ENCODE assay signal across 11 cellular contexts in the genomic region with DNA sequence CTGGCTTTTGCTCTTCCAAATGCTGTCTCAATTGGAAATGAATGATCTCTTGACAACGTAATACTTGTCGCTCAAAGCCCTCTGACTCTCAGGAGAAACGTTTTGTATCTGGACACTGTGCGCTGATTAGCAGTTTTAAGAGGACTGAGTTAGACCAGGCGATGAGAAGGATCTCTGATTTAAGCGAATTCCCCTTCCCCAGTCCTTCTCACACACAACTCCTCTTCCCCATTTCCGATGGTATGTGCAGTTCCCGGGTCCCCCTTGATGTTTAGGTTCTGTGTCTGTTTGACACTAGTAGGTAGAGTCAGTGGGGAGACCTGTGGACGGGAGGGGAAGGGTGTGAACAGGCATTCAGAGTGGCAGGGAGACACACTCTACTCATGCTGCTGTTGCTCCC. TPM values are rescaled to one million over a fixed set of nuclear protein-coding genes. Genes with fewer than 3 reads are reported as not detected.
DNase-seq lines count a peak whose midpoint lies in the region; ATAC-seq, FAIRE-seq and TF ChIP-seq lines count a peak whose summit lies in the region.
"Had no signal": no experiment of that assay in that cellular context is flagged by ENCODE, and none has a peak within 500 bp of the region (broad histone marks: within the 10 kb centered on the region; RNA-seq: fewer than 3 reads in every experiment).

No MANE protein-coding gene starts in this region.

- no peak for DNase-seq in activated naive CD4-positive, alpha-beta T cell treated with anti-CD3 and anti-CD28 coated beads, Interleukin-2, amount 10 ng/mL, durations not matched to agents 7 days and 5 days
- no peak for DNase-seq in activated naive CD4-positive, alpha-beta T cell treated with anti-CD3 and anti-CD28 coated beads, Interleukin-2, amount 50 U/mL, for 16 hours
- no peak for DNase-seq in activated T-helper 1 cell treated with anti-CD3 and anti-CD28 coated beads, Interleukin-12 subunit alpha, Interleukin-12 subunit beta, Interleukin-2, Interleukin-4 antibody, amounts not matched to agents 30 ng/mL and 10 ng/mL and 1 ng/mL, durations not matched to agents 14 hours and 24 hours and 36 hours (ENCODE audit: low spot score)
- DNase-seq in keratinocyte (ENCODE audit: low read depth, low spot score): no peak
- no peak for DNase-seq in upper lobe of right lung
- DNase-seq in SHP77 treated with DMSO at 0.1 percent for 48 hours (lab: John Stamatoyannopoulos, UW): no peak
- DNase-seq in kidney: no peak
- DNase-seq: NCI-H1436; stimulated activated CD4-positive, alpha-beta T cell treated with anti-CD3 and anti-CD28 coated beads, Interleukin-2, amount 100 ng/mL, for 48 hours had no signal

- H3K4me3 ChIP-seq in keratinocyte (ENCODE audit: control insufficient read depth in 2 of 3, extremely low read depth in 1 of 3, insufficient read depth in 2 of 3, low read depth in 1 of 3, low read length in 3 of 3) (no peak overlapping the region), upper lobe of right lung (peak overlapping the region; percentile 99), kidney (ENCODE audit: low read length in 2 of 2) (peak overlapping the region in 1 of 2 donors; percentile 78)

- H3K27ac Mint-ChIP-seq in activated naive CD4-positive, alpha-beta T cell treated with anti-CD3 and anti-CD28 coated beads, Interleukin-2, amount 10 ng/mL, durations not matched to agents 7 days and 5 days: no peak overlapping the region
- no peak overlapping the region for H3K27ac Mint-ChIP-seq in activated T-helper 1 cell treated with anti-CD3 and anti-CD28 coated beads, Interleukin-12 subunit alpha, Interleukin-12 subunit beta, Interleukin-2, Interleukin-4 antibody, amounts not matched to agents 30 ng/mL and 10 ng/mL and 1 ng/mL, durations not matched to agents 14 hours and 24 hours and 36 hours

- no peaks in the 10 kb centered on the region for H3K9me3 Mint-ChIP-seq in activated naive CD4-positive, alpha-beta T cell treated with anti-CD3 and anti-CD28 coated beads, Interleukin-2, amount 10 ng/mL, durations not matched to agents 7 days and 5 days
- H3K9me3 Mint-ChIP-seq in activated T-helper 1 cell treated with anti-CD3 and anti-CD28 coated beads, Interleukin-12 subunit alpha, Interleukin-12 subunit beta, Interleukin-2, Interleukin-4 antibody, amounts not matched to agents 30 ng/mL and 10 ng/mL and 1 ng/mL, durations not matched to agents 14 hours and 24 hours and 36 hours: no peaks in the 10 kb centered on the region

- H3K4me2 ChIP-seq in keratinocyte (ENCODE audit: control insufficient read depth, extremely low read depth, insufficient read depth, low read depth, low read length): peak overlapping the region; percentile 53

- H3K27me3 ChIP-seq in keratinocyte (ENCODE audit: control insufficient read depth, extremely low read depth, insufficient read depth, low read length): no peaks in the 10 kb centered on the region
- no peaks in the 10 kb centered on the region for H3K27me3 ChIP-seq in upper lobe of right lung

- no peak for ATAC-seq in upper lobe of right lung
- no peak for ATAC-seq in HG03342 (IDR thresholded peaks at IDR 0.05; ENCODE audit: unreplicated experiment)

- TF ChIP-seq CTCF in keratinocyte (optimal IDR thresholded peaks at IDR 0.05 in 1 of 3, IDR thresholded peaks at IDR 0.05 in 1 of 3, conservative IDR thresholded peaks at IDR 0.05 in 1 of 3; ENCODE audit: extremely low read depth in 1 of 3, insufficient read depth in 2 of 3, low read length in 3 of 3) (no peak), upper lobe of right lung (IDR thresholded peaks at IDR 0.05) (no peak), kidney (IDR thresholded peaks at IDR 0.05; ENCODE audit: borderline replicate concordance, extremely low read depth, insufficient read depth) (no peak)

- no peak overlapping the region for H2AFZ ChIP-seq in keratinocyte (ENCODE audit: control insufficient read depth, low read length)

- intact Hi-C loops in activated T-helper 1 cell treated with anti-CD3 and anti-CD28 coated beads, Interleukin-12 subunit alpha, Interleukin-12 subunit beta, Interleukin-2, Interleukin-4 antibody, amounts not matched to agents 30 ng/mL and 10 ng/mL and 1 ng/mL, durations not matched to agents 14 hours and 24 hours and 36 hours (cut with micrococcal nuclease): loop anchor here (5.0 to 10.0 kb wide), 4 partner anchors 181 to 561 kb away; no protein-coding TSS in a partner anchor
- intact Hi-C loops in upper lobe of right lung (cut with DNase I) (no loop called here), kidney (cut with DNase I) (no loop called here)

- CTCF ChIA-PET in activated naive CD4-positive, alpha-beta T cell treated with anti-CD3 and anti-CD28 coated beads, Interleukin-2, amount 10 ng/mL, durations not matched to agents 7 days and 5 days (lab: Charles Lee): no interaction called here

- dilution Hi-C loops in keratinocyte (cut with MboI; ENCODE audit: extremely low pct_ligation_motif_present, low sequenced_read_pairs): no loop called here

- peaks cover 31% of the 10 kb centered on the region for H3K27me3 Mint-ChIP-seq in activated naive CD4-positive, alpha-beta T cell treated with anti-CD3 and anti-CD28 coated beads, Interleukin-2, amount 10 ng/mL, durations not matched to agents 7 days and 5 days
- H3K27me3 Mint-ChIP-seq in activated T-helper 1 cell treated with anti-CD3 and anti-CD28 coated beads, Interleukin-12 subunit alpha, Interleukin-12 subunit beta, Interleukin-2, Interleukin-4 antibody, amounts not matched to agents 30 ng/mL and 10 ng/mL and 1 ng/mL, durations not matched to agents 14 hours and 24 hours and 36 hours (ENCODE audit: insufficient read depth): no peaks in the 10 kb centered on the region

- peaks cover 4% of the 10 kb centered on the region for H3K36me3 Mint-ChIP-seq in activated naive CD4-positive, alpha-beta T cell treated with anti-CD3 and anti-CD28 coated beads, Interleukin-2, amount 10 ng/mL, durations not matched to agents 7 days and 5 days
- peaks cover 30% of the 10 kb centered on the region for H3K36me3 Mint-ChIP-seq in activated T-helper 1 cell treated with anti-CD3 and anti-CD28 coated beads, Interleukin-12 subunit alpha, Interleukin-12 subunit beta, Interleukin-2, Interleukin-4 antibody, amounts not matched to agents 30 ng/mL and 10 ng/mL and 1 ng/mL, durations not matched to agents 14 hours and 24 hours and 36 hours (ENCODE audit: low read depth)

- H3K4me1 ChIP-seq in keratinocyte (ENCODE audit: control insufficient read depth, extremely low read depth, insufficient read depth, low read length): peaks cover 16% of the 10 kb centered on the region
- H3K4me1 ChIP-seq in upper lobe of right lung: peaks cover 13% of the 10 kb centered on the region
- peaks cover 3 to 12% of the 10 kb centered on the region in 2 donors for H3K4me1 ChIP-seq in kidney (ENCODE audit: control insufficient read depth in 1 of 2, insufficient read depth in 1 of 2, low read depth in 1 of 2, low read length in 2 of 2)

- H3K9me1 ChIP-seq in keratinocyte (ENCODE audit: control insufficient read depth, extremely low read depth, insufficient read depth, low read length): no peaks in the 10 kb centered on the region

- FAIRE-seq in keratinocyte (lab: Jason Lieb, UNC): no peak
- no peak for FAIRE-seq in kidney (lab: Jason Lieb, UNC)
- FAIRE-seq: islet of Langerhans had no signal

- H3K27ac ChIP-seq in keratinocyte (ENCODE audit: control insufficient read depth, insufficient read depth, low read length): no peak overlapping the region
- H3K27ac ChIP-seq in upper lobe of right lung: no peak overlapping the region
- H3K27ac ChIP-seq in kidney (ENCODE audit: low read depth in 2 of 2, low read length in 2 of 2): no peak overlapping the region

- H3K36me3 ChIP-seq in keratinocyte (ENCODE audit: control insufficient read depth in 2 of 2, extremely low read depth in 1 of 2, insufficient read depth in 2 of 2, low read length in 2 of 2) (no peaks in the 10 kb centered on the region), upper lobe of right lung (no peaks in the 10 kb centered on the region), kidney (ENCODE audit: control insufficient read depth in 1 of 2, insufficient read depth in 2 of 2, low read length in 2 of 2) (no peaks in the 10 kb centered on the region)

- no peaks in the 10 kb centered on the region for H3K9me3 ChIP-seq in keratinocyte (ENCODE audit: control insufficient read depth, low read depth, low read length)
- no peaks in the 10 kb centered on the region for H3K9me3 ChIP-seq in upper lobe of right lung
- H3K9me3 ChIP-seq in kidney (ENCODE audit: control insufficient read depth in 1 of 2, low read length in 2 of 2): no peaks in the 10 kb centered on the region

- H3K9ac ChIP-seq in keratinocyte (ENCODE audit: control insufficient read depth, extremely low read depth, insufficient read depth, low read length): no peak overlapping the region
- peak overlapping the region in 1 of 2 donors; percentile 29 for H3K9ac ChIP-seq in kidney (ENCODE audit: low read length in 2 of 2)

- peaks cover 25% of the 10 kb centered on the region for H3K4me1 Mint-ChIP-seq in activated naive CD4-positive, alpha-beta T cell treated with anti-CD3 and anti-CD28 coated beads, Interleukin-2, amount 10 ng/mL, durations not matched to agents 7 days and 5 days
- peaks cover 37% of the 10 kb centered on the region for H3K4me1 Mint-ChIP-seq in activated T-helper 1 cell treated with anti-CD3 and anti-CD28 coated beads, Interleukin-12 subunit alpha, Interleukin-12 subunit beta, Interleukin-2, Interleukin-4 antibody, amounts not matched to agents 30 ng/mL and 10 ng/mL and 1 ng/mL, durations not matched to agents 14 hours and 24 hours and 36 hours (ENCODE audit: low read depth)

- peaks cover 5% of the 10 kb centered on the region for H3K79me2 ChIP-seq in keratinocyte (ENCODE audit: control insufficient read depth, insufficient read depth, low read length)

- H4K20me1 ChIP-seq in keratinocyte (ENCODE audit: control insufficient read depth, extremely low read depth, insufficient read depth, low read length): no peaks in the 10 kb centered on the region

- peak overlapping the region; percentile 1 for H3K4me3 Mint-ChIP-seq in activated naive CD4-positive, alpha-beta T cell treated with anti-CD3 and anti-CD28 coated beads, Interleukin-2, amount 10 ng/mL, durations not matched to agents 7 days and 5 days
- H3K4me3 Mint-ChIP-seq in activated T-helper 1 cell treated with anti-CD3 and anti-CD28 coated beads, Interleukin-12 subunit alpha, Interleukin-12 subunit beta, Interleukin-2, Interleukin-4 antibody, amounts not matched to agents 30 ng/mL and 10 ng/mL and 1 ng/mL, durations not matched to agents 14 hours and 24 hours and 36 hours: peak overlapping the region; percentile 88

RNA-seq across cellular contexts. Expression of a gene that starts 2.5 kb away (rescaled TPM):
- 14.4 and 17.9 TPM in 2 replicates for total RNA-seq in activated T-helper 1 cell treated with anti-CD3 and anti-CD28 coated beads, Interleukin-12 subunit alpha, Interleukin-12 subunit beta, Interleukin-2, Interleukin-4 antibody, amounts not matched to agents 30 ng/mL and 10 ng/mL and 1 ng/mL, durations not matched to agents 14 hours and 24 hours and 36 hours
- polyA plus RNA-seq in keratinocyte: 4.9 to 6.7 TPM (median 6.4 TPM) in 3 replicates
- polyA plus RNA-seq in keratinocyte (2011; ENCODE audit: low read depth): 1.6 TPM
- 4.3 and 6.5 TPM in 2 replicates for polyA plus RNA-seq in keratinocyte (2011; cell fraction: cytosol; rRNA removed)
- 10.8 and 11.4 TPM in 2 replicates for polyA plus RNA-seq in keratinocyte (2011; cell fraction: nucleus; rRNA removed)
- 4.2 and 7.0 TPM in 2 replicates for polyA plus RNA-seq in keratinocyte (2012; ENCODE audit: low replicate concordance)
- 2.9 to 5.5 TPM (median 3.6 TPM) in 3 replicates for polyA minus RNA-seq in keratinocyte
- 5.0 TPM for polyA minus RNA-seq in keratinocyte (2011; cell fraction: cytosol; rRNA and poly(A)+ RNA removed)
- polyA minus RNA-seq in keratinocyte (2011; cell fraction: nucleus; rRNA and poly(A)+ RNA removed): 5.8 and 9.5 TPM in 2 replicates
- total RNA-seq in upper lobe of right lung: 12.2 TPM
- total RNA-seq in kidney: 26.7 TPM
- polyA plus RNA-seq in kidney (ENCODE audit: insufficient read depth, low read depth, low replicate concordance): 13.5 TPM
